In the genomic region with DNA sequence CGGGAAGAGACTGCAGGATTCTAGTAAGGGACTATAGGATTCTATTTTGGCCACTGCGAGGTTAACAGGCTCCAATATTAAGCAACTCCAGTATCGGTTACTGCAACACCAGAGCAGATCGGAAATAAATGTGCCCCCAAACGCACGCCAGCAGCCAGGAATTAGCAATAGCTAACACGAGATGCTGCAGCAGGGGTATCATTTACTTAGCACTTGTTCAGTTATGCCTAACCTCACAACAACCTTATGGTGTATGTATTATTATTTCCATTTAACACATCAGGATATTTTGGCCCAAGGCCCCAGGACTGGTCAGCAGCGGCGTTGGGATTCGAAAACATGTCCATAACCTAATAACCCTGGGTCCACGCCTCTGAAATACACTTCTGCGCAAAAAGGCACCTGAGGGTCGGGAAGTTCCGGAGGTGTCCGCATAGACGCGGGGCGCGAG, we compare ENCODE assay signal across 8 cellular contexts. TPM values are rescaled to one million over a fixed set of nuclear protein-coding genes. Genes with fewer than 3 reads are reported as not detected.
DNase-seq lines count a peak whose midpoint lies in the region; ATAC-seq and TF ChIP-seq lines count a peak whose summit lies in the region.

No MANE protein-coding gene starts in this region.

- H3K4me2 ChIP-seq in HCT116 (ENCODE audit: low read length) = peak overlapping the region; percentile 84
- peak overlapping the region; percentile 98 for H3K4me2 ChIP-seq in OCI-LY1 (ENCODE audit: low read length)

- H3K79me2 ChIP-seq in HCT116 (ENCODE audit: insufficient read depth, low read length) (peaks cover 55% of the 10 kb centered on the region), OCI-LY1 (ENCODE audit: insufficient read depth, low read length) (peaks cover 44% of the 10 kb centered on the region)

- H3K27me3 Mint-ChIP-seq in stimulated activated naive CD8-positive, alpha-beta T cell treated with anti-CD3 and anti-CD28 coated beads, Interleukin-15, Interleukin-2, amounts not matched to agents 100 ng/mL and 50 ng/mL, for 24 hours = no peaks in the 10 kb centered on the region

- intact Hi-C loops in HCT116 (cut with micrococcal nuclease) = loop anchor here (1.0 to 5.0 kb wide), 2 partner anchors 29 to 83 kb away; no protein-coding TSS in a partner anchor
- intact Hi-C loops in breast epithelium (cut with DNase I; ENCODE audit: low total_unique reads) = no loop called here

- DNase-seq in DMS79 treated with DMSO at 0.1 percent for 48 hours (lab: John Stamatoyannopoulos, UW) (peak; percentile 72), DMS79 (lab: John Stamatoyannopoulos, UW) (no peak), HCT116 (ENCODE audit: low read depth, low spot score) (no peak), breast epithelium (ENCODE audit: low spot score in 2 of 2) (no peak), COR-L47 (lab: John Stamatoyannopoulos, UW) (no peak)

- H2AFZ ChIP-seq in HCT116 (ENCODE audit: low read depth, low read length, poor library complexity, severe bottlenecking) = no peak overlapping the region
- H2AFZ ChIP-seq in OCI-LY1 (ENCODE audit: low read length) = 0 out of 2 replicates have a peak overlapping the region, but pooled peaks have one; percentile 7

- ATAC-seq in HCT116 = no peak

- BruUV-seq in HCT116 (replicated peaks; lab: Mats Ljungman, UMichigan) = no TSS peak

- H3K4me3 Mint-ChIP-seq in stimulated activated naive CD8-positive, alpha-beta T cell treated with anti-CD3 and anti-CD28 coated beads, Interleukin-15, Interleukin-2, amounts not matched to agents 100 ng/mL and 50 ng/mL, for 24 hours = peak overlapping the region; percentile 94

- POLR2A ChIA-PET in HCT116 (lab: Charles Lee) = interaction anchor here (1.2 kb wide), 1 partner anchor 29 kb away, joined by 4 read pairs; no protein-coding TSS in a partner anchor

- TF ChIP-seq RAD21 in HCT116 (IDR thresholded peaks at IDR 0.05; ENCODE audit: low read depth) = no peak

- H4K20me1 ChIP-seq in HCT116 (ENCODE audit: insufficient read depth) (no peaks in the 10 kb centered on the region), OCI-LY1 (ENCODE audit: insufficient read depth, low read length) (no peaks in the 10 kb centered on the region)

- no peaks in the 10 kb centered on the region for H3K27me3 ChIP-seq in HCT116 (ENCODE audit: insufficient read depth, low read length)
- H3K27me3 ChIP-seq in OCI-LY1 (ENCODE audit: insufficient read depth, low read length) = no peaks in the 10 kb centered on the region
- no peaks in the 10 kb centered on the region for H3K27me3 ChIP-seq in breast epithelium
- no peaks in the 10 kb centered on the region for H3K27me3 ChIP-seq in layer of hippocampus (ENCODE audit: control insufficient read depth, insufficient read depth, low read length)

- peaks cover 4% of the 10 kb centered on the region for H3K9me3 Mint-ChIP-seq in stimulated activated naive CD8-positive, alpha-beta T cell treated with anti-CD3 and anti-CD28 coated beads, Interleukin-15, Interleukin-2, amounts not matched to agents 100 ng/mL and 50 ng/mL, for 24 hours

- H3K27ac ChIP-seq in HCT116 (ENCODE audit: low read depth, low read length) (peak overlapping the region; percentile 93), OCI-LY1 (ENCODE audit: low read depth, low read length, poor library complexity, severe bottlenecking) (peak overlapping the region; percentile 56), breast epithelium (peak overlapping the region; percentile 93 to 98), layer of hippocampus (ENCODE audit: low read depth, low read length) (peak overlapping the region; percentile 95)

- peak overlapping the region; percentile 83 for H3K27ac Mint-ChIP-seq in stimulated activated naive CD8-positive, alpha-beta T cell treated with anti-CD3 and anti-CD28 coated beads, Interleukin-15, Interleukin-2, amounts not matched to agents 100 ng/mL and 50 ng/mL, for 24 hours

- RAD21 ChIA-PET in HCT116 (lab: Charles Lee; ENCODE audit: low non-redundant PET in 1 of 2, low total read pairs in 2 of 2, uncharacterized antibody in 2 of 2, unreplicated experiment in 2 of 2) = no interaction called here

- peaks cover 9 to 19% of the 10 kb centered on the region in 2 experiments for H3K4me1 ChIP-seq in HCT116 (ENCODE audit: control insufficient read depth in 1 of 2, insufficient read depth in 2 of 2, low read length in 2 of 2)
- peaks cover 19% of the 10 kb centered on the region for H3K4me1 ChIP-seq in OCI-LY1 (ENCODE audit: insufficient read depth, low read length, severe bottlenecking)
- no peaks in the 10 kb centered on the region for H3K4me1 ChIP-seq in breast epithelium

- TF ChIP-seq POLR2A in HCT116 (IDR thresholded peaks at IDR 0.05; ENCODE audit: borderline replicate concordance, extremely low read depth, insufficient read depth, insufficient read length) (no peak), breast epithelium (IDR thresholded peaks at IDR 0.05) (no peak)

- H3K4me3 ChIP-seq in HCT116 (replicated peaks in 1 of 2; ENCODE audit: low read depth in 1 of 2, low read length in 2 of 2) = peak overlapping the region; percentile 67 to 71
- peak overlapping the region; percentile 72 for H3K4me3 ChIP-seq in OCI-LY1 (ENCODE audit: low read depth, low read length, poor library complexity, severe bottlenecking)
- peak overlapping the region; percentile 92 to 99 (median 93) for H3K4me3 ChIP-seq in breast epithelium

- H3K9me3 ChIP-seq in HCT116 (ENCODE audit: control insufficient read depth in 1 of 2, insufficient read depth in 1 of 2, low read depth in 1 of 2, low read length in 2 of 2) = no peaks in the 10 kb centered on the region
- no peaks in the 10 kb centered on the region for H3K9me3 ChIP-seq in OCI-LY1 (ENCODE audit: low read length)
- H3K9me3 ChIP-seq in breast epithelium = no peaks in the 10 kb centered on the region

- TF ChIP-seq CTCF in HCT116 (IDR thresholded peaks at IDR 0.05 in 2 of 3, conservative IDR thresholded peaks at IDR 0.05 in 1 of 3; ENCODE audit: borderline replicate concordance in 1 of 3, insufficient read depth in 1 of 3, low read depth in 2 of 3, low read length in 2 of 3) (no peak), OCI-LY1 (IDR thresholded peaks at IDR 0.05; ENCODE audit: low read length) (no peak), breast epithelium (IDR thresholded peaks at IDR 0.05) (peak in 1 of 3 donors; percentile 55)

- peak overlapping the region; percentile 72 for H3K9ac ChIP-seq in HCT116 (ENCODE audit: low read length)
- H3K9ac ChIP-seq in OCI-LY1 (ENCODE audit: low read length) = peak overlapping the region; percentile 92

- H3K36me3 ChIP-seq in HCT116 (ENCODE audit: control insufficient read depth in 1 of 2, insufficient read depth in 2 of 2, low read length in 2 of 2) (no peaks in the 10 kb centered on the region), OCI-LY1 (ENCODE audit: insufficient read depth, low read length) (no peaks in the 10 kb centered on the region), breast epithelium (no peaks in the 10 kb centered on the region)

- CTCF ChIA-PET in HCT116 (lab: Charles Lee) = no interaction called here

- H3K9me2 ChIP-seq in HCT116 (ENCODE audit: insufficient read depth) (no peaks in the 10 kb centered on the region), OCI-LY1 (ENCODE audit: low read depth, low read length) (no peaks in the 10 kb centered on the region)

- peaks cover 22% of the 10 kb centered on the region for H3K4me1 Mint-ChIP-seq in stimulated activated naive CD8-positive, alpha-beta T cell treated with anti-CD3 and anti-CD28 coated beads, Interleukin-15, Interleukin-2, amounts not matched to agents 100 ng/mL and 50 ng/mL, for 24 hours (ENCODE audit: low read depth)

- no peaks in the 10 kb centered on the region for H3F3A ChIP-seq in OCI-LY1 (ENCODE audit: insufficient read depth, low read length)

- peaks cover 22% of the 10 kb centered on the region for H3K36me3 Mint-ChIP-seq in stimulated activated naive CD8-positive, alpha-beta T cell treated with anti-CD3 and anti-CD28 coated beads, Interleukin-15, Interleukin-2, amounts not matched to agents 100 ng/mL and 50 ng/mL, for 24 hours (ENCODE audit: low read depth)

TF ChIP-seq in HCT116, 20 proteins besides CTCF, POLR2A, EP300 and RAD21:
- TF ChIP-seq EZH2 (IDR thresholded peaks at IDR 0.05) = no peak
- TF ChIP-seq ZBTB33 (IDR thresholded peaks at IDR 0.05; ENCODE audit: extremely low read depth, insufficient replicate concordance, low read length) = no peak
- TF ChIP-seq ELF1 (IDR thresholded peaks at IDR 0.05; ENCODE audit: borderline replicate concordance, low read depth) = no peak
- TF ChIP-seq SRF (IDR thresholded peaks at IDR 0.05; ENCODE audit: low read depth) = no peak
- TF ChIP-seq ZFX (IDR thresholded peaks at IDR 0.05) = no peak

RNA-seq across cellular contexts. Expression of gene PIK3CB, which starts 0.8 kb away (rescaled TPM):
- total RNA-seq in HCT116 (2021; ENCODE audit: unreplicated experiment) (44.3 TPM), breast epithelium (10 to 100 TPM; 30.5 to 46.2 (median 31.7) TPM)
- polyA plus RNA-seq in HCT116 (2012) = 14.9 and 19.6 TPM in 2 replicates
